Comparison of ENCODE assay signal across 10 cellular contexts in the genomic region with DNA sequence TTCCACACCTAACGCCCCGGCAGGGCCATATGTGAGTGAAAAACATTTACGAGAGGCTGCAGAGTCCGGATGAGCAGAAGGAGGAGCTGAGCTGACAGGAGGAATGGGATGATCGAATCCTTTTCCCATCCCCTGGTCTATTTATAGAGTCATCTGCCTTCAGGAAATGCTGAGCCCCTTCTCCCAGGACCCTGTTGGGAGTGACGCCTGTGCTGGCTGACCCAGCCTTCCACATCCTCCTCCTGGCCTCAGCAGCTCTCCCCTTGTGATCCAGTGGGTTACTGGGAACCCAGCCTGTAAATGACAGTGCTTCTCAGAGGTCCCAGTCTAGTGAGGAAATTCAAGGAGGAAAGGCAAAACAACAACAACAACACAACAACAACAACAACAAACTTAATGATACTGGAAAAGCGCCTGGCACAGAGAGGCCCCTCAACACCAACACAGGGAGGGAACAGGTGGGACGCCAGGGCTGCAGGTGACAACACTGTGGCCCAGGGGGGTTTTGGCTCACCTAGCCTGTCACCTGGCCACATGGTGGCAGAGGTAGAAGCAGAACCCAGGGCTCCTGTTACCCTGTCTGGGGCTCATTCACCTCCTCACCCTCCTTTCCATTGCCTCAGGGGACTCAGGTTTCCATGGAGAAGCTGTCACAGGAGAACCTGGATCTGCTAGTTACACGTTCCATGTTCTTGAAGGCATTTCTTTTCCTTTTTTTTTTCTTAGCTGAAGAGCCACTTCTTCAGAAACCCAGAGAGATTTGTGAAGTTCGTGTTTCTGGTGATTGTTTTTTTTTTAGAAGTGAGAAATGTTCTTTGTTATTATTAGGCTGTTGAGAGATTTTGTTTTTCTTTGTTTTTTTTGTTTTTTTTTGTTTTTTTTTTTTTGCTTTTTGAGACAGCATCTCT. TPM values are rescaled to one million over a fixed set of nuclear protein-coding genes. Genes with fewer than 3 reads are reported as not detected.
DNase-seq lines count a peak whose midpoint lies in the region; TF ChIP-seq lines count a peak whose summit lies in the region.
"Had no signal": no experiment of that assay in that cellular context is flagged by ENCODE, and none has a peak within 500 bp of the region (broad histone marks: within the 10 kb centered on the region; RNA-seq: fewer than 3 reads in every experiment).

No MANE protein-coding gene starts in this region.

- no peaks in the 10 kb centered on the region for H3K36me3 ChIP-seq in HEK293 (ENCODE audit: control insufficient read depth in 2 of 2, insufficient read depth in 1 of 2, low read length in 2 of 2)
- H3K36me3 ChIP-seq in PC-9 (ENCODE audit: low read depth), result no peaks in the 10 kb centered on the region
- no peaks in the 10 kb centered on the region for H3K36me3 ChIP-seq in left ventricle myocardium inferior
- no peaks in the 10 kb centered on the region for H3K36me3 ChIP-seq in rectal smooth muscle tissue (ENCODE audit: control insufficient read depth, insufficient read depth, low read length)

- H3K27ac Mint-ChIP-seq in activated naive CD8-positive, alpha-beta T cell treated with anti-CD3 and anti-CD28 coated beads for 36 hours, result no peak overlapping the region

- peaks cover 68% of the 10 kb centered on the region for H3F3A ChIP-seq in PC-9 (ENCODE audit: insufficient read depth, low read depth)

- H3K27me3 ChIP-seq in PC-9 (ENCODE audit: insufficient read depth, low read depth) (no peaks in the 10 kb centered on the region), left ventricle myocardium inferior (ENCODE audit: low read depth) (no peaks in the 10 kb centered on the region), rectal smooth muscle tissue (ENCODE audit: control insufficient read depth, insufficient read depth, low read length) (no peaks in the 10 kb centered on the region)

- intact Hi-C loops in PC-9 (cut with micrococcal nuclease; ENCODE audit: unreplicated experiment) (no loop called here), left ventricle myocardium inferior (cut with micrococcal nuclease) (no loop called here)

- no TSS peak for BruUV-seq in PC-9 (replicated peaks; lab: Mats Ljungman, UMichigan)

- POLR2A ChIA-PET in HEK293 (lab: Yijun Ruan, JAX), result interaction anchor here (0.6 to 3.1 kb wide), 5 partner anchors 11 to 178 kb away, joined by 3 to 10 read pairs (median 3); partner anchors contain the start of gene DENND2A
- POLR2A ChIA-PET in PC-9 (lab: Charles Lee; ENCODE audit: unreplicated experiment), result interaction anchor here (0.6 to 0.9 kb wide), 4 partner anchors 17 to 138 kb away, joined by 3 to 26 read pairs (median 7); partner anchors contain the start of gene DENND2A

- H4K20me1 ChIP-seq in PC-9 (ENCODE audit: insufficient read depth), result no peaks in the 10 kb centered on the region

- H3K9me2 ChIP-seq in PC-9 (ENCODE audit: insufficient read depth), result no peaks in the 10 kb centered on the region

- H3K4me1 ChIP-seq in HEK293 (ENCODE audit: control insufficient read depth, insufficient read depth, low read length) (no peaks in the 10 kb centered on the region), PC-9 (replicated peaks; ENCODE audit: insufficient read depth) (peaks cover 72% of the 10 kb centered on the region), left ventricle myocardium inferior (peaks cover 77% of the 10 kb centered on the region), rectal smooth muscle tissue (ENCODE audit: control insufficient read depth, insufficient read depth, low read length) (peaks cover 18% of the 10 kb centered on the region)

- no peak overlapping the region for H3K27ac ChIP-seq in HEK293 (ENCODE audit: extremely low read depth, low read depth, low read length)
- peak overlapping the region; percentile 79 for H3K27ac ChIP-seq in PC-9
- peak overlapping the region; percentile 89 for H3K27ac ChIP-seq in left ventricle myocardium inferior (replicated peaks)
- peak overlapping the region; percentile 55 for H3K27ac ChIP-seq in rectal smooth muscle tissue (ENCODE audit: low read depth, low read length)

- H2AFZ ChIP-seq in PC-9, result no peak overlapping the region

- H3K9me3 ChIP-seq in HEK293 (ENCODE audit: control insufficient read depth, insufficient read depth, low read depth, low read length), result no peaks in the 10 kb centered on the region
- no peaks in the 10 kb centered on the region for H3K9me3 ChIP-seq in PC-9 (ENCODE audit: insufficient read depth, low read depth)
- no peaks in the 10 kb centered on the region for H3K9me3 ChIP-seq in left ventricle myocardium inferior (replicated peaks)

- peaks cover 5% of the 10 kb centered on the region for H3K27me3 Mint-ChIP-seq in activated naive CD8-positive, alpha-beta T cell treated with anti-CD3 and anti-CD28 coated beads for 36 hours

- TF ChIP-seq CTCF in HEK293 (tag by site-specific recombination; IDR thresholded peaks at IDR 0.05) (no peak), PC-9 (conservative IDR thresholded peaks at IDR 0.05) (peak; percentile 23; the same call in 1 of the 2 replicates), left ventricle myocardium inferior (IDR thresholded peaks at IDR 0.05; ENCODE audit: borderline replicate concordance) (no peak)

- no peak overlapping the region for H3K4me3 Mint-ChIP-seq in activated naive CD8-positive, alpha-beta T cell treated with anti-CD3 and anti-CD28 coated beads for 36 hours
- H3K4me3 Mint-ChIP-seq: CD8-positive, alpha-beta memory T cell had no signal

- H3K4me3 ChIP-seq in HEK293 (ENCODE audit: low read depth, low read length) (no peak overlapping the region), PC-9 (no peak overlapping the region), left ventricle myocardium inferior (no peak overlapping the region), rectal smooth muscle tissue (ENCODE audit: low read length) (no peak overlapping the region)

- CTCF ChIA-PET in HEK293 (lab: Yijun Ruan, JAX), result interaction anchor here (0.7 to 1.4 kb wide), 3 partner anchors 17 to 22 kb away, joined by 3 to 4 read pairs (median 3); no protein-coding TSS in a partner anchor
- CTCF ChIA-PET in PC-9 (lab: Charles Lee), result interaction anchor here (0.6 to 1.0 kb wide), 6 partner anchors 29 to 1158 kb away, joined by 3 to 6 read pairs (median 3); no protein-coding TSS in a partner anchor

- H3K9me3 Mint-ChIP-seq in activated naive CD8-positive, alpha-beta T cell treated with anti-CD3 and anti-CD28 coated beads for 36 hours, result no peaks in the 10 kb centered on the region
- H3K9me3 Mint-ChIP-seq: CD8-positive, alpha-beta memory T cell had no signal

- no peak for TF ChIP-seq POLR2A in erythroblast (IDR thresholded peaks at IDR 0.05; ENCODE audit: low read length)

- peak overlapping the region; percentile 38 for H3K4me2 ChIP-seq in PC-9

- H3K9ac ChIP-seq in rectal smooth muscle tissue (ENCODE audit: low read length), result no peak overlapping the region

- H3K4me1 Mint-ChIP-seq in activated naive CD8-positive, alpha-beta T cell treated with anti-CD3 and anti-CD28 coated beads for 36 hours, result no peaks in the 10 kb centered on the region
- H3K4me1 Mint-ChIP-seq: CD8-positive, alpha-beta memory T cell had no signal

- no peaks in the 10 kb centered on the region for H3K79me2 ChIP-seq in PC-9 (ENCODE audit: low read depth)

- DNase-seq in PC-9 (peak; percentile 91 to 97), left ventricle myocardium inferior (no peak), OCI-M2 (lab: John Stamatoyannopoulos, UW; ENCODE audit: unreplicated experiment) (no peak), NK-92 (lab: John Stamatoyannopoulos, UW; ENCODE audit: unreplicated experiment) (no peak), erythroblast (lab: John Stamatoyannopoulos, UW) (no peak)
- no peak for DNase-seq in activated naive CD8-positive, alpha-beta T cell treated with anti-CD3 and anti-CD28 coated beads for 36 hours
- DNase-seq: CD8-positive, alpha-beta memory T cell; NCI-H1694 had no signal

- H3K36me3 Mint-ChIP-seq in activated naive CD8-positive, alpha-beta T cell treated with anti-CD3 and anti-CD28 coated beads for 36 hours, result no peaks in the 10 kb centered on the region
- H3K36me3 Mint-ChIP-seq: CD8-positive, alpha-beta memory T cell had no signal

TF ChIP-seq in HEK293, 187 proteins besides CTCF, POLR2A, EP300 and RAD21 (continues in another document):
- TF ChIP-seq, protein P1, sequence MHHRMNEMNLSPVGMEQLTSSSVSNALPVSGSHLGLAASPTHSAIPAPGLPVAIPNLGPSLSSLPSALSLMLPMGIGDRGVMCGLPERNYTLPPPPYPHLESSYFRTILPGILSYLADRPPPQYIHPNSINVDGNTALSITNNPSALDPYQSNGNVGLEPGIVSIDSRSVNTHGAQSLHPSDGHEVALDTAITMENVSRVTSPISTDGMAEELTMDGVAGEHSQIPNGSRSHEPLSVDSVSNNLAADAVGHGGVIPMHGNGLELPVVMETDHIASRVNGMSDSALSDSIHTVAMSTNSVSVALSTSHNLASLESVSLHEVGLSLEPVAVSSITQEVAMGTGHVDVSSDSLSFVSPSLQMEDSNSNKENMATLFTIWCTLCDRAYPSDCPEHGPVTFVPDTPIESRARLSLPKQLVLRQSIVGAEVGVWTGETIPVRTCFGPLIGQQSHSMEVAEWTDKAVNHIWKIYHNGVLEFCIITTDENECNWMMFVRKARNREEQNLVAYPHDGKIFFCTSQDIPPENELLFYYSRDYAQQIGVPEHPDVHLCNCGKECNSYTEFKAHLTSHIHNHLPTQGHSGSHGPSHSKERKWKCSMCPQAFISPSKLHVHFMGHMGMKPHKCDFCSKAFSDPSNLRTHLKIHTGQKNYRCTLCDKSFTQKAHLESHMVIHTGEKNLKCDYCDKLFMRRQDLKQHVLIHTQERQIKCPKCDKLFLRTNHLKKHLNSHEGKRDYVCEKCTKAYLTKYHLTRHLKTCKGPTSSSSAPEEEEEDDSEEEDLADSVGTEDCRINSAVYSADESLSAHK (tag by site-specific recombination; IDR thresholded peaks at IDR 0.05), result no peak
- TF ChIP-seq SCRT1 (tag by site-specific recombination; IDR thresholded peaks at IDR 0.05; ENCODE audit: borderline replicate concordance) (0 out of 2 replicates have a peak, but pooled peaks have one; percentile 14), ZNF302 (tag by site-specific recombination; IDR thresholded peaks at IDR 0.05; ENCODE audit: low read depth) (no peak), ZNF600 (tag by site-specific recombination; IDR thresholded peaks at IDR 0.05) (no peak), ZNF157 (tag by site-specific recombination; IDR thresholded peaks at IDR 0.05) (no peak)

RNA-seq across cellular contexts. Expression of gene DENND2A, which starts 16.4 kb away (rescaled TPM):
- total RNA-seq in PC-9 (2021), result 3.7 and 4.2 TPM in 2 replicates
- 10.8 TPM for total RNA-seq in left ventricle myocardium inferior
- total RNA-seq in activated naive CD8-positive, alpha-beta T cell treated with anti-CD3 and anti-CD28 coated beads for 36 hours, result not detected
- total RNA-seq: CD8-positive, alpha-beta memory T cell had no signal

RNA-seq across cellular contexts. Expression of gene ADCK2, which starts 48.5 kb away (rescaled TPM):
- total RNA-seq in PC-9 (2021) (35.3 and 41.7 TPM in 2 replicates), left ventricle myocardium inferior (8.5 TPM)
- total RNA-seq in activated naive CD8-positive, alpha-beta T cell treated with anti-CD3 and anti-CD28 coated beads for 36 hours, result 10 to 100 TPM; 23.3 to 23.9 TPM

Comparison
In these comparisons a context has a peak if more than half of its experiments do, and no peak if none do; other contexts are left out.
1. DNase-seq: peak in PC-9 (2 of 2); none in left ventricle myocardium inferior (single experiment), OCI-M2 (single experiment), NK-92 (single experiment), activated naive CD8-positive, alpha-beta T cell treated with anti-CD3 and anti-CD28 coated beads for 36 hours (single experiment) and erythroblast (0 of 2).